Comparison of ENCODE assay signal across 9 cellular contexts in the genomic region with DNA sequence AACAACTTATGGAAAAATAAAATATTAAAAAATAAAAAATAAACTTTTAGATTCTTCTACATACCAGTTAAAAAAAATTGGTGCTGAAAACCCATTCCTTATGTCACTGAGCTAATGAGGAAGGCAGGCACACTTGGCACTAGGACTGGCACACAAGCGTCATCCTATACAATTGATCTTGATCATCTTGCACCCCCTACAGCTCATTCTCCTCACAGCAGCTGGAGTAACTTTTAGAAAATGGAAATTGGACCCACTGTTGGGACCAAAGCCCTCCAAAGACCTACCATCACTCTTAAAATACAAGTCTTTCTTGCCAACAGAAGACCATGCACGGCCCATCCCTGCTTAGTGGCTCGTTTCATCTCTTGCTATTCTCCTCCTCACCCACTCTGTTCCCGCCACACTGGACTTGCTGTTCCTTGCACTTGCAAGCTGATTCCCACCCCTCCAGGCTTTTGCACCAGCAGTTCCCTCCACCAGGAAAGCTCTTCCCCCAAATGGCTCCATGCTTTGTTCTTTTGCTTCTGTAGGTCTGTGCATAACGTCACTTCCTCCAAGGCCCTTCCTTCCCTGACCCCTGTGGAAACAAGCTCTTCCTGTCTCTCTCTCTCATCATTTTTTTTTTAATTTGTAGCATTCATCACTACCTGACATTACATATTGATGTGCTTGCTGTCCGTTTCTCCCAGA. TPM values are rescaled to one million over a fixed set of nuclear protein-coding genes. Genes with fewer than 3 reads are reported as not detected.
DNase-seq lines count a peak whose midpoint lies in the region; ATAC-seq, FAIRE-seq and TF ChIP-seq lines count a peak whose summit lies in the region.
"Had no signal": no experiment of that assay in that cellular context is flagged by ENCODE, and none has a peak within 500 bp of the region (broad histone marks: within the 10 kb centered on the region; RNA-seq: fewer than 3 reads in every experiment).

No MANE protein-coding gene starts in this region.

- H3K4me1 Mint-ChIP-seq in GM23338 (peaks cover 24% of the 10 kb centered on the region), immature natural killer cell (peaks cover 21 to 31% of the 10 kb centered on the region in 2 donors)
- peaks cover 10 to 24% of the 10 kb centered on the region in 2 donors for H3K4me1 Mint-ChIP-seq in stimulated activated naive B cell treated with anti-CD40 and anti-IgM and Interleukin-4, amounts not matched to agents 10 μg/mL and 1 μg/mL and 100 μg/mL, for 72 hours

- H3K9me3 Mint-ChIP-seq in GM23338 (peaks cover 4% of the 10 kb centered on the region; the same call in 1 of the 3 replicates), immature natural killer cell (no peaks in the 10 kb centered on the region)
- H3K9me3 Mint-ChIP-seq in stimulated activated naive B cell treated with anti-CD40 and anti-IgM and Interleukin-4, amounts not matched to agents 10 μg/mL and 1 μg/mL and 100 μg/mL, for 72 hours: no peaks in the 10 kb centered on the region

- no peaks in the 10 kb centered on the region; the same call in 1 of the 2 replicates for H3K27me3 ChIP-seq in GM23338 (ENCODE audit: insufficient read depth)
- H3K27me3 ChIP-seq in lower lobe of right lung (ENCODE audit: low read depth): no peaks in the 10 kb centered on the region
- H3K27me3 ChIP-seq: tibial artery had no signal

- H3K36me3 ChIP-seq in GM23338 (ENCODE audit: insufficient read depth) (no peaks in the 10 kb centered on the region), lower lobe of right lung (peaks cover 23% of the 10 kb centered on the region)

- H3K27ac Mint-ChIP-seq in GM23338: no peak overlapping the region
- peak overlapping the region in 5 of 6 donors; percentile 39 to 82 (median 57) for H3K27ac Mint-ChIP-seq in immature natural killer cell
- no peak overlapping the region for H3K27ac Mint-ChIP-seq in stimulated activated naive B cell treated with anti-CD40 and anti-IgM and Interleukin-4, amounts not matched to agents 10 μg/mL and 1 μg/mL and 100 μg/mL, for 72 hours

- peaks cover 5% of the 10 kb centered on the region; the same call in 1 of the 3 replicates for H3K36me3 Mint-ChIP-seq in GM23338 (ENCODE audit: low read depth)
- H3K36me3 Mint-ChIP-seq in immature natural killer cell: peaks cover 4 to 7% (median 4%) of the 10 kb centered on the region in 3 donors
- peaks cover 38 to 42% of the 10 kb centered on the region in 2 donors for H3K36me3 Mint-ChIP-seq in stimulated activated naive B cell treated with anti-CD40 and anti-IgM and Interleukin-4, amounts not matched to agents 10 μg/mL and 1 μg/mL and 100 μg/mL, for 72 hours

- H2AFZ ChIP-seq in GM23338: no peak overlapping the region

- peaks cover 5% of the 10 kb centered on the region; the same call in 1 of the 2 replicates for H3F3A ChIP-seq in GM23338 (replicated peaks; ENCODE audit: low read depth)

- H3K9me3 ChIP-seq in lower lobe of right lung: no peaks in the 10 kb centered on the region
- H3K9me3 ChIP-seq: tibial artery had no signal

- H4K20me1 ChIP-seq in GM23338 (replicated peaks; ENCODE audit: insufficient read depth): no peaks in the 10 kb centered on the region

- intact Hi-C loops in lower lobe of right lung (cut with DNase I): no loop called here

- no peaks in the 10 kb centered on the region for H3K9me2 ChIP-seq in GM23338 (ENCODE audit: insufficient read depth)

- H3K27ac ChIP-seq in GM23338 (ENCODE audit: low read depth) (0 out of 2 replicates have a peak overlapping the region, but pooled peaks have one; percentile 26), lower lobe of right lung (no peak overlapping the region)
- H3K27ac ChIP-seq: tibial artery had no signal

- TF ChIP-seq CTCF in GM23338 (conservative IDR thresholded peaks at IDR 0.05; ENCODE audit: low read depth in 2 of 2) (peak; percentile 48 to 65; a peak in 3 of 4 replicates), lower lobe of right lung (IDR thresholded peaks at IDR 0.05) (no peak)

- DNase-seq in COR-L47 (lab: John Stamatoyannopoulos, UW): peak; percentile 19
- peak; percentile 57 for DNase-seq in GM23338 (ENCODE audit: low spot score)
- peak; percentile 41 for DNase-seq in SW480 (ENCODE audit: low spot score)
- DNase-seq in immature natural killer cell: no peak
- DNase-seq in frontal cortex (ENCODE audit: low spot score in 2 of 2): no peak
- no peak for DNase-seq in stimulated activated naive B cell treated with anti-CD40 and anti-IgM and Interleukin-4, amounts not matched to agents 10 μg/mL and 1 μg/mL and 100 μg/mL, for 72 hours
- DNase-seq in lower lobe of right lung: no peak
- DNase-seq: tibial artery had no signal

- ATAC-seq in GM23338 (no peak), lower lobe of right lung (no peak)
- ATAC-seq in stimulated activated naive B cell treated with anti-CD40 and anti-IgM and Interleukin-4, amounts not matched to agents 10 μg/mL and 1 μg/mL and 100 μg/mL, for 72 hours (replicated peaks): no peak

- peaks cover 13% of the 10 kb centered on the region for H3K27me3 Mint-ChIP-seq in GM23338 (ENCODE audit: insufficient read depth, low read depth, poor library complexity)
- peaks cover 0 to 4% (median 0%) of the 10 kb centered on the region in 3 donors for H3K27me3 Mint-ChIP-seq in immature natural killer cell (ENCODE audit: low read depth in 3 of 3)
- H3K27me3 Mint-ChIP-seq in stimulated activated naive B cell treated with anti-CD40 and anti-IgM and Interleukin-4, amounts not matched to agents 10 μg/mL and 1 μg/mL and 100 μg/mL, for 72 hours: no peaks in the 10 kb centered on the region

- H3K4me1 ChIP-seq in GM23338 (ENCODE audit: insufficient read depth) (peaks cover 12% of the 10 kb centered on the region), lower lobe of right lung (no peaks in the 10 kb centered on the region)
- H3K4me1 ChIP-seq: tibial artery had no signal

- H3K4me3 ChIP-seq in GM23338 (no peak overlapping the region), lower lobe of right lung (no peak overlapping the region)
- H3K4me3 ChIP-seq: tibial artery had no signal

- FAIRE-seq in frontal cortex (lab: Jason Lieb, UNC): no peak

- no peak overlapping the region for H3K4me2 ChIP-seq in GM23338

- H3K4me3 Mint-ChIP-seq in GM23338 (no peak overlapping the region; the same call in 2 of the 3 replicates), immature natural killer cell (peak overlapping the region in 2 of 5 donors; percentile 1 to 46)
- no peak overlapping the region for H3K4me3 Mint-ChIP-seq in stimulated activated naive B cell treated with anti-CD40 and anti-IgM and Interleukin-4, amounts not matched to agents 10 μg/mL and 1 μg/mL and 100 μg/mL, for 72 hours

- no peaks in the 10 kb centered on the region for H3K79me2 ChIP-seq in GM23338 (replicated peaks; ENCODE audit: insufficient read depth)

TF ChIP-seq in GM23338, 12 proteins besides CTCF, POLR2A, EP300 and RAD21 (continues in another document):
- TF ChIP-seq EZH2 (IDR thresholded peaks at IDR 0.05; ENCODE audit: low read depth, unreplicated experiment): no peak
- TF ChIP-seq, protein P1, sequence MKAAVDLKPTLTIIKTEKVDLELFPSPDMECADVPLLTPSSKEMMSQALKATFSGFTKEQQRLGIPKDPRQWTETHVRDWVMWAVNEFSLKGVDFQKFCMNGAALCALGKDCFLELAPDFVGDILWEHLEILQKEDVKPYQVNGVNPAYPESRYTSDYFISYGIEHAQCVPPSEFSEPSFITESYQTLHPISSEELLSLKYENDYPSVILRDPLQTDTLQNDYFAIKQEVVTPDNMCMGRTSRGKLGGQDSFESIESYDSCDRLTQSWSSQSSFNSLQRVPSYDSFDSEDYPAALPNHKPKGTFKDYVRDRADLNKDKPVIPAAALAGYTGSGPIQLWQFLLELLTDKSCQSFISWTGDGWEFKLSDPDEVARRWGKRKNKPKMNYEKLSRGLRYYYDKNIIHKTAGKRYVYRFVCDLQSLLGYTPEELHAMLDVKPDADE (IDR thresholded peaks at IDR 0.05): no peak
- no peak for TF ChIP-seq NANOG (IDR thresholded peaks at IDR 0.05; ENCODE audit: borderline replicate concordance)
- TF ChIP-seq ZNF331 (CRISPR knock-in tag; IDR thresholded peaks at IDR 0.05; ENCODE audit: low read depth): no peak
- no peak for TF ChIP-seq STAT1 (IDR thresholded peaks at IDR 0.05; ENCODE audit: unreplicated experiment)
- no peak for TF ChIP-seq EZH2phosphoT487 (IDR thresholded peaks at IDR 0.05; ENCODE audit: unreplicated experiment)

RNA-seq across cellular contexts. Expression of a gene that starts 11.6 kb away (rescaled TPM):
- 15.6 and 18.8 TPM in 2 replicates for total RNA-seq in GM23338 (2014; rRNA removed; shearing (Covaris generic))
- 3.7 and 11.0 TPM in 2 replicates for polyA plus RNA-seq in GM23338 (2016; fragmentation: Nextera tagmentation; extraction: Ambion mirVana)
- 1 to 10 TPM; 2.0 to 5.6 (median 5.0) TPM for polyA plus RNA-seq in immature natural killer cell
- 4.1 TPM for total RNA-seq in frontal cortex
- 8.3 TPM for total RNA-seq in lower lobe of right lung

RNA-seq across cellular contexts. Expression of a gene that starts 13.9 kb away (rescaled TPM):
- not detected in 2 replicates for total RNA-seq in GM23338 (2014; rRNA removed; shearing (Covaris generic))
- polyA plus RNA-seq in GM23338 (2016; fragmentation: Nextera tagmentation; extraction: Ambion mirVana): 0.42 and 0.52 TPM in 2 replicates
- polyA plus RNA-seq in immature natural killer cell: not detected
- not detected for total RNA-seq in frontal cortex
- 0.89 TPM for total RNA-seq in lower lobe of right lung

RNA-seq across cellular contexts. Expression of a gene that starts 28.1 kb away (rescaled TPM):
- total RNA-seq in GM23338 (2014; rRNA removed; shearing (Covaris generic)): not detected in 2 replicates
- not detected in 2 replicates for polyA plus RNA-seq in GM23338 (2016; fragmentation: Nextera tagmentation; extraction: Ambion mirVana)
- polyA plus RNA-seq in immature natural killer cell: 10 to 100 TPM in 2 of 3 donors, 1 to 10 TPM in 1; 6.2 to 16.8 (median 11.3) TPM
- total RNA-seq in frontal cortex: 0.41 TPM
- total RNA-seq in lower lobe of right lung: 24.8 TPM

RNA-seq across cellular contexts. Expression of a gene that starts 31.7 kb away (rescaled TPM):
- total RNA-seq in GM23338 (2014; rRNA removed; shearing (Covaris generic)): 1.1 and 5.7 TPM in 2 replicates
- polyA plus RNA-seq in GM23338 (2016; fragmentation: Nextera tagmentation; extraction: Ambion mirVana) (3.6 and 4.5 TPM in 2 replicates), immature natural killer cell (not detected)
- total RNA-seq in frontal cortex (not detected), lower lobe of right lung (0.56 TPM)
- total RNA-seq: cardiac septum had no signal

RNA-seq across cellular contexts. Expression of a gene that starts 45.5 kb away (rescaled TPM):
- total RNA-seq in GM23338 (2014; rRNA removed; shearing (Covaris generic)): not detected in 2 replicates
- polyA plus RNA-seq in GM23338 (2016; fragmentation: Nextera tagmentation; extraction: Ambion mirVana): not detected in 2 replicates
- 100 to 1,000 TPM; 108 to 213 (median 129) TPM for polyA plus RNA-seq in immature natural killer cell
- under 0.01 TPM for total RNA-seq in frontal cortex
- 10.0 TPM for total RNA-seq in lower lobe of right lung

Comparison
In these comparisons a context has a peak if more than half of its experiments do, and no peak if none do; other contexts are left out.
1. DNase-seq: peak in COR-L47 (single experiment), GM23338 (single experiment) and SW480 (single experiment); none in immature natural killer cell (0 of 3), frontal cortex (0 of 2), stimulated activated naive B cell treated with anti-CD40 and anti-IgM and Interleukin-4, amounts not matched to agents 10 μg/mL and 1 μg/mL and 100 μg/mL, for 72 hours (single experiment) and lower lobe of right lung (single experiment).
2. H3K27ac Mint-ChIP-seq: peak in immature natural killer cell (5 of 6); none in GM23338 (single experiment) and stimulated activated naive B cell treated with anti-CD40 and anti-IgM and Interleukin-4, amounts not matched to agents 10 μg/mL and 1 μg/mL and 100 μg/mL, for 72 hours (single experiment).
3. RNA of a gene that starts 28.1 kb away (total RNA-seq): 24.8 TPM in lower lobe of right lung (single experiment); 0.41 TPM in frontal cortex (single experiment) and not detected in GM23338; every median in the first group is over 10 times any median in the second.